ENCODE assay signal across 8 cellular contexts in genomic region chr17:64712557-64713351, GRCh38. TPM values are rescaled to one million over a fixed set of nuclear protein-coding genes. Genes with fewer than 3 reads are reported as not detected.
DNase-seq lines count a peak whose midpoint lies in the region; ATAC-seq, FAIRE-seq and TF ChIP-seq lines count a peak whose summit lies in the region.
"Not testable (repeated sequence)": the region's sequence is repeated elsewhere in the genome, so short reads cannot be mapped to it uniquely, and the experiment has no call there.

No MANE protein-coding gene starts in this region.

- not testable (repeated sequence) for DNase-seq in GM18507 (ENCODE audit: extremely low spot score, insufficient read length, low read depth); epithelial cell of esophagus (ENCODE audit: low read depth); neural crest cell (ENCODE audit: low read depth, low spot score); urothelium cell line (ENCODE audit: low spot score)
- DNase-seq in LHCN-M2 (ENCODE audit: low read depth), result peak; percentile 31
- DNase-seq in T-helper 22 cell (ENCODE audit: low read depth), result peak; percentile 34
- peak; percentile 69 for DNase-seq in activated effector memory CD4-positive, alpha-beta T cell treated with anti-CD3 and anti-CD28 coated beads, Interleukin-2, amount 50 U/mL, for 16 hours

- peak; percentile 91 for FAIRE-seq in GM18507 (lab: Jason Lieb, UNC)
- peak; percentile 90 for FAIRE-seq in urothelium cell line (lab: Jason Lieb, UNC)

- not testable (repeated sequence) for H3K27me3 Mint-ChIP-seq in neural crest cell (ENCODE audit: low read depth)

- not testable (repeated sequence) for H3K4me3 ChIP-seq in epithelial cell of esophagus (ENCODE audit: low read length)

- H3K4me3 Mint-ChIP-seq in neural crest cell, result not testable (repeated sequence)

- H3K9me3 Mint-ChIP-seq in neural crest cell, result not testable (repeated sequence)

- peaks cover 18% of the 10 kb centered on the region for H3K4me1 Mint-ChIP-seq in neural crest cell

- TF ChIP-seq CTCF in epithelial cell of esophagus (IDR thresholded peaks at IDR 0.05; ENCODE audit: insufficient read depth, low read depth, low read length, missing control alignments), result peak; percentile 7
- not testable (repeated sequence) for TF ChIP-seq CTCF in neural crest cell (conservative IDR thresholded peaks at IDR 0.05)

- not testable (repeated sequence) for H3K36me3 Mint-ChIP-seq in neural crest cell (ENCODE audit: low read depth)

- peak; percentile 76 for ATAC-seq in HG02678 (IDR thresholded peaks at IDR 0.05; ENCODE audit: unreplicated experiment)

- H3K27ac Mint-ChIP-seq in neural crest cell (ENCODE audit: unreplicated experiment), result peak overlapping the region; percentile 84

RNA-seq across cellular contexts. Expression of gene SMURF2, which starts 50.6 kb away (rescaled TPM):
- total RNA-seq in LHCN-M2 (2014; rRNA removed), result 70.0 and 79.4 TPM in 2 replicates
- polyA plus RNA-seq in LHCN-M2 (2012), result 48.3 TPM
- 32.5 and 32.7 TPM in 2 replicates for total RNA-seq in neural crest cell
